ENCODE assay signal across 8 cellular contexts in genomic region chr16:30355954-30356308, GRCh38. TPM values are rescaled to one million over a fixed set of nuclear protein-coding genes. Genes with fewer than 3 reads are reported as not detected.
DNase-seq lines count a peak whose midpoint lies in the region; ATAC-seq and TF ChIP-seq lines count a peak whose summit lies in the region.

No MANE protein-coding gene starts in this region.

- peaks cover 2 to 13% of the 10 kb centered on the region in 2 donors for H3K36me3 Mint-ChIP-seq in activated T-cell treated with anti-CD3 and anti-CD28 coated beads, Interleukin-2, amount 50 U/mL, for 72 hours (ENCODE audit: insufficient read depth in 2 of 2)

- peak overlapping the region; percentile 92 for H3K27ac Mint-ChIP-seq in activated T-cell treated with anti-CD3 and anti-CD28 coated beads, Interleukin-2, amount 50 U/mL, for 72 hours

- peaks cover 4 to 23% (median 14%) of the 10 kb centered on the region in 4 donors for H3K36me3 ChIP-seq in liver (ENCODE audit: control insufficient read depth in 4 of 4, insufficient read depth in 3 of 4, low read depth in 1 of 4, low read length in 3 of 4)
- H3K36me3 ChIP-seq in tibial artery = peaks cover 21 to 71% (median 60%) of the 10 kb centered on the region in 3 donors

- peak overlapping the region; percentile 92 to 94 for H3K4me3 Mint-ChIP-seq in activated T-cell treated with anti-CD3 and anti-CD28 coated beads, Interleukin-2, amount 50 U/mL, for 72 hours

- TF ChIP-seq RAD21 in liver (IDR thresholded peaks at IDR 0.05) = no peak

- H3K9me3 Mint-ChIP-seq in activated T-cell treated with anti-CD3 and anti-CD28 coated beads, Interleukin-2, amount 50 U/mL, for 72 hours = no peaks in the 10 kb centered on the region

- H3K4me1 ChIP-seq in liver (ENCODE audit: control insufficient read depth in 4 of 4, insufficient read depth in 4 of 4, low read length in 3 of 4) (peaks cover 12 to 64% (median 52%) of the 10 kb centered on the region in 4 donors), tibial artery (peaks cover 0 to 53% (median 46%) of the 10 kb centered on the region in 4 donors)

- H3K4me3 ChIP-seq in liver (ENCODE audit: low read depth in 1 of 3, low read length in 3 of 3) (peak overlapping the region; percentile 66 to 85 (median 70)), tibial artery (peak overlapping the region; percentile 74 to 99)

- H3K9ac ChIP-seq in liver (ENCODE audit: low read depth in 1 of 2, low read length in 2 of 2) = peak overlapping the region in 1 of 2 donors; percentile 85

- DNase-seq in activated T-cell treated with anti-CD3 and anti-CD28 coated beads, Interleukin-2, amount 50 U/mL, for 72 hours = no peak
- DNase-seq in activated T-cell treated with anti-CD3 and anti-CD28 coated beads, Interleukin-2, amount 50 U/mL, for 48 hours = no peak
- DNase-seq in tibial artery (no peak), pons (ENCODE audit: low spot score) (no peak)

- H3K27me3 ChIP-seq in liver (ENCODE audit: control insufficient read depth in 4 of 4, insufficient read depth in 4 of 4, low read length in 3 of 4) = no peaks in the 10 kb centered on the region
- H3K27me3 ChIP-seq in tibial artery = no peaks in the 10 kb centered on the region

- peaks cover 54% of the 10 kb centered on the region for H3K4me1 Mint-ChIP-seq in activated T-cell treated with anti-CD3 and anti-CD28 coated beads, Interleukin-2, amount 50 U/mL, for 72 hours (ENCODE audit: low read depth)

- TF ChIP-seq CTCF in liver (IDR thresholded peaks at IDR 0.05; ENCODE audit: low read depth, low read length, missing input control) (no peak), tibial artery (IDR thresholded peaks at IDR 0.05) (no peak)

- H3K9me3 ChIP-seq in liver (ENCODE audit: control insufficient read depth in 4 of 4, low read length in 3 of 4) (no peaks in the 10 kb centered on the region), tibial artery (no peaks in the 10 kb centered on the region)

- no peak for ATAC-seq in activated T-cell treated with anti-CD3 and anti-CD28 coated beads, Interleukin-2, amount 50 U/mL, for 72 hours (replicated peaks in 1 of 2)
- ATAC-seq in HG03097 (IDR thresholded peaks at IDR 0.05; ENCODE audit: low FRiP score, unreplicated experiment) (no peak), HG03135 (IDR thresholded peaks at IDR 0.05; ENCODE audit: unreplicated experiment) (no peak)

- no peaks in the 10 kb centered on the region for H3K27me3 Mint-ChIP-seq in activated T-cell treated with anti-CD3 and anti-CD28 coated beads, Interleukin-2, amount 50 U/mL, for 72 hours (ENCODE audit: low read depth)

- intact Hi-C loops in tibial artery (cut with DNase I; ENCODE audit: low total_unique reads) = no loop called here

- WGBS in adipose tissue, 3 donors = 51 to 59% (median 55%) methylated on average over 6 to 7 of the region's 7 CpGs
- WGBS in liver = 50% methylated on average over 7 of the region's 7 CpGs

- peak overlapping the region; percentile 96 for H3K27ac ChIP-seq in adipose tissue (ENCODE audit: low read depth, low read length)
- H3K27ac ChIP-seq in liver (ENCODE audit: low read depth in 1 of 2, low read length in 2 of 2) = peak overlapping the region; percentile 88 to 96
- H3K27ac ChIP-seq in tibial artery = peak overlapping the region; percentile 86 to 92

TF ChIP-seq in liver, 16 proteins besides CTCF, POLR2A, EP300 and RAD21:
- TF ChIP-seq GABPA (IDR thresholded peaks at IDR 0.05 in 1 of 2, conservative IDR thresholded peaks at IDR 0.05 in 1 of 2) (no peak), MAX (IDR thresholded peaks at IDR 0.05) (no peak), EGR1 (IDR thresholded peaks at IDR 0.05; ENCODE audit: low read depth in 2 of 2) (no peak), HNF4A (conservative IDR thresholded peaks at IDR 0.05) (no peak), NR2F2 (IDR thresholded peaks at IDR 0.05) (no peak), YY1 (IDR thresholded peaks at IDR 0.05) (no peak), JUND (IDR thresholded peaks at IDR 0.05) (no peak), FOXA1 (IDR thresholded peaks at IDR 0.05) (no peak), TAF1 (conservative IDR thresholded peaks at IDR 0.05) (no peak), SP1 (IDR thresholded peaks at IDR 0.05) (no peak)
TF ChIP-seq in liver: peak in this region for 0.

RNA-seq across cellular contexts. Expression of gene CD2BP2, which starts 0.8 kb away (rescaled TPM):
- 10 to 100 TPM; 61.9 to 63.5 TPM for total RNA-seq in activated T-cell treated with anti-CD3 and anti-CD28 coated beads, Interleukin-2, amount 50 U/mL, for 72 hours
- 10 to 100 TPM; 27.0 to 41.5 (median 37.5) TPM for polyA plus RNA-seq in adipose tissue
- 10 to 100 TPM; 10.0 TPM for total RNA-seq in liver
- polyA plus RNA-seq in liver = 10 to 100 TPM; 13.4 to 15.4 TPM

RNA-seq across cellular contexts. Expression of gene TBC1D10B, which starts 14.4 kb away (rescaled TPM):
- 10 to 100 TPM; 48.0 to 50.7 TPM for total RNA-seq in activated T-cell treated with anti-CD3 and anti-CD28 coated beads, Interleukin-2, amount 50 U/mL, for 72 hours
- 10 to 100 TPM; 12.4 to 28.2 (median 27.6) TPM for polyA plus RNA-seq in adipose tissue
- total RNA-seq in liver = 10 to 100 TPM; 16.1 to 16.5 TPM
- 1 to 10 TPM; 3.6 to 9.2 TPM for polyA plus RNA-seq in liver

RNA-seq across cellular contexts. Expression of gene MYL11, which starts 18.7 kb away (rescaled TPM):
- total RNA-seq in activated T-cell treated with anti-CD3 and anti-CD28 coated beads, Interleukin-2, amount 50 U/mL, for 72 hours = 1 to 10 TPM in 1 of 2 donors, not detected in 1; 2.0 TPM
- polyA plus RNA-seq in adipose tissue (1 to 10 TPM in 1 of 3 donors, under 1 TPM in 1, not detected in 1; 0.98 to 1.3 TPM), liver (not detected)
- under 1 TPM in 1 of 2 donors, not detected in 1; 0.70 TPM for total RNA-seq in liver

RNA-seq across cellular contexts. Expression of gene SEPTIN1, which starts 26.4 kb away (rescaled TPM):
- total RNA-seq in activated T-cell treated with anti-CD3 and anti-CD28 coated beads, Interleukin-2, amount 50 U/mL, for 72 hours = 100 to 1,000 TPM; 223 to 233 TPM
- polyA plus RNA-seq in adipose tissue = 1 to 10 TPM; 1.8 to 3.9 (median 3.6) TPM
- 1 to 10 TPM in 1 of 2 donors, under 1 TPM in 1; 0.42 to 1.0 TPM for total RNA-seq in liver
- polyA plus RNA-seq in liver = 1 to 10 TPM; 1.4 to 2.8 TPM

RNA-seq across cellular contexts. Expression of gene ZNF48, which starts 39.3 kb away (rescaled TPM):
- 10 to 100 TPM; 10.5 to 13.1 TPM for total RNA-seq in activated T-cell treated with anti-CD3 and anti-CD28 coated beads, Interleukin-2, amount 50 U/mL, for 72 hours
- polyA plus RNA-seq in adipose tissue (1 to 10 TPM; 2.4 to 3.9 (median 3.2) TPM), liver (1 to 10 TPM; 2.3 to 3.0 TPM)
- 1 to 10 TPM; 3.2 to 4.7 TPM for total RNA-seq in liver

Comparison
In these comparisons a context has a peak if more than half of its experiments do, and no peak if none do; other contexts are left out.
1. RNA of gene CD2BP2, which starts 0.8 kb away (total RNA-seq): 61.9 to 63.5 TPM in activated T-cell treated with anti-CD3 and anti-CD28 coated beads, Interleukin-2, amount 50 U/mL, for 72 hours; 10.0 TPM in liver; every median in the first group is over 4 times any median in the second.
2. Peak in every context shown above with its lines, with median percentiles within 50 percentile points of each other: H3K27ac ChIP-seq.